In the genomic region with DNA sequence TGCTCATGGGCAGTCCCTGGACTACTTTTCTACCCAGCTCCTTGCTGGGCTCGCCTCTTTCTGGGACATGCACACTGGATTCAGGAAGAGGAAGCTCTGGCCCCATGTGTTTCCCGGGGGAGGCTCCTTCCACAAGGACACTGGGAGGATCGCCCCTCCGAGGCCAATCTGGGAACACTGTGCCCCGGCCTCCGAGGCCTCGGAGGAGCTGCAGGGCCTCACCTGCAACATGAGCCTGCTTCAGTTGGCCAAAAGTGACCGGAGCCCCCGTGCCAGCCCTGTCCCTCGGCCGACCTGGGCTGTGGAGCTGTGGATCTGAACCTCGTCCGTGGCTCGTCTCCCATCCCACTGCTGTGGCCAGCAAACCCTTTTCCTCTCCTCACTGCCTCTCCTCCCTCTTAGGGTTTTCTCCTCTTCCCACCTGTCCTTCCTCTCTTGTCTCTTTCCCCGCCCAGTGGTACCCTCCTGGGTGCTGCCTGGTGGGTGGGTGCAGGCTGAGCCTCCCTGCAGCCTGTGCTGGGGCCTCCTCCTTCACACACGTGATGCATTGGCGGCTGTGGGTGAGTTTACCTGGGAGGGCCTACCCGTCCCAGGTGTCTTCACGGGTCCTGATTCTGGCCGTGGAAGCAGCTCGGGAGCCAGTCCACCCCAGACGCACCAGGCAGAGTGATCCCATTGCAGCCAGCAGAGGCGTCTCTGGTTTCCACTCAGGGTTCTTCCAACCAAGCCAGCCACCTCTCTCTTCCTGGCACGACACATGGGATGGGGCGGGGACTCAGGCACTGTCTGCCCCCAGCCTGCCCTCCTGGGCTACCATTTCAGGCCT, we compare ENCODE assay signal across 23 cellular contexts.
DNase-seq lines count a peak whose midpoint lies in the region; FAIRE-seq and TF ChIP-seq lines count a peak whose summit lies in the region.
"Had no signal": no experiment of that assay in that cellular context is flagged by ENCODE, and none has a peak within 500 bp of the region (broad histone marks: within the 10 kb centered on the region; RNA-seq: fewer than 3 reads in every experiment).

No MANE protein-coding gene starts in this region.

- peaks cover 3% of the 10 kb centered on the region for H3K36me3 Mint-ChIP-seq in Caco-2 (ENCODE audit: insufficient read depth, unreplicated experiment)
- H3K36me3 Mint-ChIP-seq: CD4-positive, alpha-beta memory T cell; IgD-negative memory B cell had no signal

- H3K27me3 ChIP-seq in Caco-2 (replicated peaks; ENCODE audit: control insufficient read depth, insufficient read depth, low read length) (no peaks in the 10 kb centered on the region), H7 (ENCODE audit: control insufficient read depth, insufficient read depth, low read length) (no peaks in the 10 kb centered on the region)
- H3K27me3 ChIP-seq: BE2C had no signal

- H3K4me1 ChIP-seq in Caco-2: no peaks in the 10 kb centered on the region
- H3K4me1 ChIP-seq in kidney (ENCODE audit: control insufficient read depth in 1 of 2, insufficient read depth in 1 of 2, low read depth in 1 of 2, low read length in 2 of 2): no peaks in the 10 kb centered on the region
- H3K4me1 ChIP-seq: BE2C had no signal

- FAIRE-seq in kidney (lab: Jason Lieb, UNC): no peak
- FAIRE-seq: G401.6, GM18507 had no signal

- H3K36me3 ChIP-seq in Caco-2 (ENCODE audit: control insufficient read depth, insufficient read depth, low read length): no peaks in the 10 kb centered on the region
- H3K36me3 ChIP-seq in kidney (ENCODE audit: control insufficient read depth in 1 of 2, insufficient read depth in 2 of 2, low read length in 2 of 2): no peaks in the 10 kb centered on the region
- H3K36me3 ChIP-seq in H7 (replicated peaks; ENCODE audit: control insufficient read depth, insufficient read depth, low read length): no peaks in the 10 kb centered on the region
- H3K36me3 ChIP-seq: BE2C had no signal

- peak overlapping the region; percentile 37 for H3K27ac Mint-ChIP-seq in Caco-2 (ENCODE audit: unreplicated experiment)
- H3K27ac Mint-ChIP-seq: CD4-positive, alpha-beta memory T cell; GM23338 had no signal

- no peak overlapping the region for H3K4me3 Mint-ChIP-seq in Caco-2 (ENCODE audit: unreplicated experiment)
- H3K4me3 Mint-ChIP-seq: CD4-positive, alpha-beta memory T cell; GM23338; IgD-negative memory B cell had no signal

- no TSS peak for BruUV-seq in Caco-2 (replicated peaks; lab: Mats Ljungman, UMichigan)

- intact Hi-C loops in Caco-2 (cut with micrococcal nuclease; ENCODE audit: unreplicated experiment): no loop called here
- intact Hi-C loops in kidney (cut with DNase I): no loop called here
- intact Hi-C loops in posterior vena cava (cut with DNase I): no loop called here

- H3K9me3 Mint-ChIP-seq in Caco-2 (ENCODE audit: unreplicated experiment): no peaks in the 10 kb centered on the region
- H3K9me3 Mint-ChIP-seq: CD4-positive, alpha-beta memory T cell; IgD-negative memory B cell had no signal

- no peaks in the 10 kb centered on the region for H3K4me1 Mint-ChIP-seq in Caco-2 (ENCODE audit: low read depth, unreplicated experiment)
- H3K4me1 Mint-ChIP-seq: CD4-positive, alpha-beta memory T cell; GM23338; IgD-negative memory B cell had no signal

- no peak for TF ChIP-seq CTCF in Caco-2 (IDR thresholded peaks at IDR 0.05; ENCODE audit: insufficient read depth in 1 of 2, low read depth in 1 of 2, low read length in 1 of 2, severe bottlenecking in 1 of 2, unreplicated experiment in 1 of 2)
- TF ChIP-seq CTCF in kidney (IDR thresholded peaks at IDR 0.05; ENCODE audit: borderline replicate concordance, extremely low read depth, insufficient read depth): no peak

- H3K27ac ChIP-seq in kidney (ENCODE audit: low read depth in 2 of 2, low read length in 2 of 2): no peak overlapping the region
- H3K27ac ChIP-seq: SK-N-MC had no signal

- H3K9ac ChIP-seq in kidney (ENCODE audit: low read length in 2 of 2): no peak overlapping the region

- H3K9me3 ChIP-seq in Caco-2 (no peaks in the 10 kb centered on the region), kidney (ENCODE audit: control insufficient read depth in 1 of 2, low read length in 2 of 2) (no peaks in the 10 kb centered on the region)

- H3K27me3 Mint-ChIP-seq in Caco-2 (ENCODE audit: insufficient read depth, unreplicated experiment): no peaks in the 10 kb centered on the region

- peak in 1 of 2 experiments; percentile 22 for DNase-seq in Caco-2
- DNase-seq in HT1080 (ENCODE audit: low read depth): peak; percentile 0
- peak; percentile 51 for DNase-seq in kidney
- DNase-seq in posterior vena cava (ENCODE audit: low spot score): peak; percentile 79
- no peak for DNase-seq in stimulated activated CD4-positive, alpha-beta T cell treated with anti-CD3 and anti-CD28 coated beads, Interleukin-15, amount 100 ng/mL, for 24 hours
- no peak for DNase-seq in H7
- DNase-seq in stimulated activated CD4-positive, alpha-beta T cell treated with anti-CD3 and anti-CD28 coated beads, Interleukin-2, amount 100 ng/mL, for 48 hours: no peak
- DNase-seq: BE2C; CD4-positive, alpha-beta memory T cell; HCEC 1CT; MV-4-11; NCI-H1105 treated with DMSO at 0.1 percent for 48 hours; NCI-H2081 treated with DMSO at 0.1 percent for 48 hours; NCI-H2171 treated with DMSO at 0.1 percent for 48 hours; NCI-H524 treated with DMSO at 0.1 percent for 48 hours; PC-3; RPMI8226; SHP77 treated with DMSO at 0.1 percent for 48 hours had no signal

- CTCF ChIA-PET in Caco-2 (lab: Charles Lee): no interaction called here

- POLR2A ChIA-PET in Caco-2 (lab: Charles Lee): no interaction called here

- H3K4me3 ChIP-seq in Caco-2 (ENCODE audit: low read depth, low read length) (no peak overlapping the region), kidney (ENCODE audit: low read length in 2 of 2) (no peak overlapping the region), H7 (ENCODE audit: insufficient read depth, low read depth, low read length) (no peak overlapping the region)
- H3K4me3 ChIP-seq: GM23338, SK-N-MC had no signal

Comparison
In these comparisons a context has a peak if more than half of its experiments do, and no peak if none do; other contexts are left out.
1. DNase-seq: peak in HT1080 (single experiment), kidney (single experiment) and posterior vena cava (single experiment); none in stimulated activated CD4-positive, alpha-beta T cell treated with anti-CD3 and anti-CD28 coated beads, Interleukin-15, amount 100 ng/mL, for 24 hours (single experiment), H7 (single experiment) and stimulated activated CD4-positive, alpha-beta T cell treated with anti-CD3 and anti-CD28 coated beads, Interleukin-2, amount 100 ng/mL, for 48 hours (0 of 2).